11 cellular contexts compared by ENCODE assay signal in the genomic region with DNA sequence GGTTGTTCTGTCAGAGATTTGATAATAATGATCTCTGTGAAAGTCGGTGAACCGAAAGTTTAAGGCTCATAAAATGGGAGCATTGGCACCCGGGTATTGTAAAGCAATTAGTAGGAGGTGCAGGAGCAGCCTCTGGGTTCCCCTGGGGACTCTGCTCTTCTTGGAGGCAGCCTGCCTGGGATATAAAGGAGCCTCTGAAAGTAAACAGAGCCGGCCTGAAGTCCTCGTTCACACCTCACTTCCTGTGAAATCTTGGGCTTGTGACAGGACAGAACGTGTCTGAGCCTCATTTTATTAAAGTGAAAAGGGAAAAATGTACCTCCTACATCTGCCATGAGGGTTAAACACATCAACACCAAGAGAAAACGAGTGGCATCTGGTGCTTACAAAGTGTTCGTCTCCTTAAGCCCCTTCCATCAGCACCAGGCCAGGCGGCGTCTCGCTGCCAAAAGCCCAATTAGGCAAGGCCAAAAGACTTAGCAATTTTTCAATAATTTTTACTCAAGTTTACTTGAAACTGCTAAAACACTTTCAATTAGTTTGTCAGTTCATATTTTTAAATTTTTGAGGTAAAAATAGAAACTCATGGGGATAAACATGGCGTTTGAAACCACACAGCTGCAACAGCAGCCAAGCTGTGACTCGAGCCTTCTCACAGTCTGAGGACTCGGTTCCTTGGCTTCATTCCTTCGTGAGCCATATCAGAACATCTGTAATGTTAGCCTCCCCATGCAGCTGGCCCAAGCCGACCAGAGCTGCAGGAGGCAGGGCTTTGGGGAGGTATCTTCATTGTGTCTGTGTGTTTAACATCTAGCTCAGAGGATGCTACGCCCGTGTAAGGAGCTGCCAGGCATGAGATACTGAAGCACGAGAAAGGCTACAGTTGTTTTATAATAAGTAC. TPM values are rescaled to one million over a fixed set of nuclear protein-coding genes. Genes with fewer than 3 reads are reported as not detected.
DNase-seq lines count a peak whose midpoint lies in the region; ATAC-seq and TF ChIP-seq lines count a peak whose summit lies in the region.
"Had no signal": no experiment of that assay in that cellular context is flagged by ENCODE, and none has a peak within 500 bp of the region (broad histone marks: within the 10 kb centered on the region; RNA-seq: fewer than 3 reads in every experiment).

No MANE protein-coding gene starts in this region.

- no peaks in the 10 kb centered on the region for H3K4me1 Mint-ChIP-seq in endothelial cell (ENCODE audit: unreplicated experiment)
- H3K4me1 Mint-ChIP-seq: central memory CD8-positive, alpha-beta T cell had no signal

- DNase-seq in NCI-H510A treated with DMSO at 0.1 percent for 48 hours (lab: John Stamatoyannopoulos, UW) (peak; percentile 39), NCI-H510A (lab: John Stamatoyannopoulos, UW) (no peak), SHP77 treated with DMSO at 0.1 percent for 48 hours (lab: John Stamatoyannopoulos, UW) (peak; percentile 62), left cardiac atrium (peak; percentile 31), thoracic aorta (ENCODE audit: low spot score) (peak; percentile 9), cerebellum (ENCODE audit: low spot score) (no peak), endothelial cell (ENCODE audit: low spot score) (no peak), T-helper 9 cell (no peak)
- DNase-seq: upper lobe of left lung had no signal

- H3K4me1 ChIP-seq in thoracic aorta (ENCODE audit: control insufficient read depth in 1 of 2, low read depth in 2 of 2), result peaks cover 3 to 21% of the 10 kb centered on the region in 2 donors

- H3K27ac ChIP-seq in thoracic aorta, result peak overlapping the region; percentile 46 to 65

- peak; percentile 39 to 62 for ATAC-seq in left cardiac atrium
- no peak for ATAC-seq in thoracic aorta (ENCODE audit: insufficient number of reproducible peaks, low FRiP score, low read depth)

- no peak overlapping the region for H3K4me3 Mint-ChIP-seq in endothelial cell (ENCODE audit: unreplicated experiment)
- H3K4me3 Mint-ChIP-seq: B cell; central memory CD8-positive, alpha-beta T cell had no signal

- no peaks in the 10 kb centered on the region for H3K9me3 ChIP-seq in thoracic aorta
- H3K9me3 ChIP-seq: upper lobe of left lung had no signal

- TF ChIP-seq CTCF in thoracic aorta (IDR thresholded peaks at IDR 0.05) (no peak), endothelial cell (IDR thresholded peaks at IDR 0.05; ENCODE audit: unreplicated experiment) (no peak)

- no peak overlapping the region for H3K27ac Mint-ChIP-seq in endothelial cell (ENCODE audit: unreplicated experiment)
- H3K27ac Mint-ChIP-seq: B cell had no signal

- intact Hi-C loops in left cardiac atrium (cut with DNase I), result no loop called here

- peaks cover 1% of the 10 kb centered on the region for H3K27me3 Mint-ChIP-seq in endothelial cell (ENCODE audit: unreplicated experiment)

- no peaks in the 10 kb centered on the region for H3K36me3 Mint-ChIP-seq in endothelial cell (ENCODE audit: low read depth, unreplicated experiment)

- H3K36me3 ChIP-seq in thoracic aorta, result no peaks in the 10 kb centered on the region
- H3K36me3 ChIP-seq: upper lobe of left lung had no signal

- H3K27me3 ChIP-seq in thoracic aorta (replicated peaks; ENCODE audit: insufficient read depth), result no peaks in the 10 kb centered on the region
- H3K27me3 ChIP-seq: upper lobe of left lung had no signal

- peak overlapping the region; percentile 38 for H3K4me3 ChIP-seq in thoracic aorta
- H3K4me3 ChIP-seq: upper lobe of left lung had no signal

- no peaks in the 10 kb centered on the region for H3K9me3 Mint-ChIP-seq in endothelial cell (ENCODE audit: unreplicated experiment)
- H3K9me3 Mint-ChIP-seq: central memory CD8-positive, alpha-beta T cell had no signal

RNA-seq across cellular contexts. Expression of gene MAP6, which starts 33.6 kb away (rescaled TPM):
- total RNA-seq in left cardiac atrium (1 to 10 TPM; 5.6 to 5.9 TPM), thoracic aorta (10 to 100 TPM; 15.6 to 16.4 TPM), cerebellum (92.6 TPM), endothelial cell (ENCODE audit: unreplicated experiment) (0.26 TPM)

Comparison
In these comparisons a context has a peak if more than half of its experiments do, and no peak if none do; other contexts are left out.
1. DNase-seq: peak in NCI-H510A treated with DMSO at 0.1 percent for 48 hours (single experiment), SHP77 treated with DMSO at 0.1 percent for 48 hours (single experiment), left cardiac atrium (single experiment) and thoracic aorta (single experiment); none in NCI-H510A (single experiment), cerebellum (single experiment), endothelial cell (single experiment) and T-helper 9 cell (single experiment).